ENCODE assay signal across 16 cellular contexts in genomic region chr3:25572336-25572735, GRCh38.
"Had no signal": no experiment of that assay in that cellular context is flagged by ENCODE, and none has a peak within 500 bp of the region (broad histone marks: within the 10 kb centered on the region; RNA-seq: fewer than 3 reads in every experiment).

No MANE protein-coding gene starts in this region.

- H3K36me3 Mint-ChIP-seq: activated naive CD8-positive, alpha-beta T cell treated with anti-CD3 and anti-CD28 coated beads for 36 hours; memory B cell; stimulated activated effector memory CD8-positive, alpha-beta T cell treated with anti-CD3 and anti-CD28 coated beads, Interleukin-12 subunit alpha, Interleukin-12 subunit beta, amount 100 ng/mL, for 72 hours had no signal

- H3K27ac Mint-ChIP-seq: activated naive CD8-positive, alpha-beta T cell treated with anti-CD3 and anti-CD28 coated beads for 36 hours; activated T-helper 1 cell treated with anti-CD3 and anti-CD28 coated beads, Interleukin-12 subunit alpha, Interleukin-12 subunit beta, Interleukin-2, Interleukin-4 antibody, amounts not matched to agents 30 ng/mL and 10 ng/mL and 1 ng/mL, durations not matched to agents 14 hours and 24 hours and 36 hours; dendritic cell treated with granulocyte-macrophage colony-stimulating factor and Interleukin-4, amounts not matched to agents 40 ng/mL and 50 ng/mL, for 4 days; effector memory CD8-positive, alpha-beta T cell; memory B cell; stimulated activated effector memory CD8-positive, alpha-beta T cell treated with anti-CD3 and anti-CD28 coated beads, Interleukin-12 subunit alpha, Interleukin-12 subunit beta, amount 100 ng/mL, for 72 hours had no signal

- H3K27me3 Mint-ChIP-seq: activated naive CD8-positive, alpha-beta T cell treated with anti-CD3 and anti-CD28 coated beads for 36 hours; dendritic cell treated with granulocyte-macrophage colony-stimulating factor and Interleukin-4, amounts not matched to agents 40 ng/mL and 50 ng/mL, for 4 days had no signal

- DNase-seq: activated CD4-positive, alpha-beta T cell treated with anti-CD3 and anti-CD28 coated beads, Interleukin-2, amount 50 U/mL, for 1 hour; activated naive CD8-positive, alpha-beta T cell treated with anti-CD3 and anti-CD28 coated beads for 36 hours; amygdala; cerebellar nuclear complex; effector memory CD8-positive, alpha-beta T cell; gastrocnemius medialis; left ventricle myocardium superior; nephron progenitor cell; sigmoid colon; stimulated activated CD4-positive, alpha-beta T cell treated with anti-CD3 and anti-CD28 coated beads, Interleukin-12 subunit alpha, Interleukin-12 subunit beta, amount 100 ng/mL, for 4 hours; stimulated activated CD4-positive, alpha-beta T cell treated with anti-CD3 and anti-CD28 coated beads, Interleukin-2, amount 100 ng/mL, for 24 hours had no signal

- H3K9me3 Mint-ChIP-seq: activated naive CD8-positive, alpha-beta T cell treated with anti-CD3 and anti-CD28 coated beads for 36 hours; activated T-helper 1 cell treated with anti-CD3 and anti-CD28 coated beads, Interleukin-12 subunit alpha, Interleukin-12 subunit beta, Interleukin-2, Interleukin-4 antibody, amounts not matched to agents 30 ng/mL and 10 ng/mL and 1 ng/mL, durations not matched to agents 14 hours and 24 hours and 36 hours; dendritic cell treated with granulocyte-macrophage colony-stimulating factor and Interleukin-4, amounts not matched to agents 40 ng/mL and 50 ng/mL, for 4 days; effector memory CD8-positive, alpha-beta T cell; memory B cell; nephron progenitor cell; stimulated activated effector memory CD8-positive, alpha-beta T cell treated with anti-CD3 and anti-CD28 coated beads, Interleukin-12 subunit alpha, Interleukin-12 subunit beta, amount 100 ng/mL, for 72 hours had no signal

- H3K4me1 Mint-ChIP-seq: activated naive CD8-positive, alpha-beta T cell treated with anti-CD3 and anti-CD28 coated beads for 36 hours; memory B cell; stimulated activated effector memory CD8-positive, alpha-beta T cell treated with anti-CD3 and anti-CD28 coated beads, Interleukin-12 subunit alpha, Interleukin-12 subunit beta, amount 100 ng/mL, for 72 hours had no signal

- ATAC-seq: effector memory CD8-positive, alpha-beta T cell; gastrocnemius medialis; stimulated activated effector memory CD8-positive, alpha-beta T cell treated with anti-CD3 and anti-CD28 coated beads, Interleukin-12 subunit alpha, Interleukin-12 subunit beta, amount 100 ng/mL, for 72 hours had no signal

- H3K9me3 ChIP-seq: gastrocnemius medialis, sigmoid colon, thoracic aorta had no signal

- H3K4me3 ChIP-seq: gastrocnemius medialis, sigmoid colon, thoracic aorta had no signal

- H3K27me3 ChIP-seq: gastrocnemius medialis, sigmoid colon had no signal

- H3K36me3 ChIP-seq: gastrocnemius medialis, thoracic aorta had no signal

- H3K4me3 Mint-ChIP-seq: activated naive CD8-positive, alpha-beta T cell treated with anti-CD3 and anti-CD28 coated beads for 36 hours; activated T-helper 1 cell treated with anti-CD3 and anti-CD28 coated beads, Interleukin-12 subunit alpha, Interleukin-12 subunit beta, Interleukin-2, Interleukin-4 antibody, amounts not matched to agents 30 ng/mL and 10 ng/mL and 1 ng/mL, durations not matched to agents 14 hours and 24 hours and 36 hours; dendritic cell treated with granulocyte-macrophage colony-stimulating factor and Interleukin-4, amounts not matched to agents 40 ng/mL and 50 ng/mL, for 4 days; effector memory CD8-positive, alpha-beta T cell; memory B cell; nephron progenitor cell; stimulated activated effector memory CD8-positive, alpha-beta T cell treated with anti-CD3 and anti-CD28 coated beads, Interleukin-12 subunit alpha, Interleukin-12 subunit beta, amount 100 ng/mL, for 72 hours had no signal
